31 cellular contexts compared by ENCODE assay signal in the genomic region with DNA sequence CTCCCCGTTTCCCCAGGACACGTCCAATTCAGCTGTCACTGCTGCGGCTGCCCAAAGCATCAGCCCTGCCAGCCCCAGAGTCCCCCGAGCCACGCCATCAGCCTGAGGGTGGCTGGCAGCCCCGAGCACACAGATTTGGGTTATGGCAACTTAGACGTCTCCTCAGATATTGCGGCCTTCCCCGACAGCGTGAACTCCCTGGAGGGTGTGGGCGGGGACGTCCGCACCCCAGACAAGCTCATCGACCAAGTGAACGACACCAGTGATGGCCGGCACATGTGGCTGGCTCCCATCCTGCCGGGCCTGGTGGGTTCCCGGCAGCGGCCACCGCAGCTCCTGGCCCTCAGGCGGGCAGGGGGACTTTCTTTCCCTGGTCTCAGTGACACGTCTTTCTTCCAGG.
"Had no signal": no experiment of that assay in that cellular context is flagged by ENCODE, and none has a peak within 500 bp of the region (broad histone marks: within the 10 kb centered on the region; RNA-seq: fewer than 3 reads in every experiment).

No MANE protein-coding gene starts in this region.

- ATAC-seq: activated CD8-positive, alpha-beta memory T cell treated with anti-CD3 and anti-CD28 coated beads, Interleukin-2, amount 10 ng/mL, durations not matched to agents 7 days and 5 days; activated T-cell treated with anti-CD3 and anti-CD28 coated beads, Interleukin-2, amount 50 U/mL, for 72 hours; activated T-helper 17 cell treated with anti-CD3 and anti-CD28 coated beads, Interleukin-2, amount 50 U/mL, for 72 hours; K562; Right ventricle myocardium inferior had no signal

- FAIRE-seq: K562, RCC 7860 had no signal

- H3K27ac ChIP-seq: brain microvascular endothelial cell, PC-9, RWPE1, SJCRH30, SK-N-MC, WERI-Rb-1 had no signal

- H3K9me3 Mint-ChIP-seq: activated CD4-positive, alpha-beta memory T cell treated with anti-CD3 and anti-CD28 coated beads, Interleukin-2, amount 10 ng/mL, durations not matched to agents 7 days and 5 days; activated naive CD8-positive, alpha-beta T cell treated with anti-CD3 and anti-CD28 coated beads for 36 hours; activated T-cell treated with anti-CD3 and anti-CD28 coated beads, Interleukin-2, amount 50 U/mL, for 72 hours; activated T-helper 17 cell treated with anti-CD3 and anti-CD28 coated beads, Interleukin-2, amount 50 U/mL, for 72 hours had no signal

- H3K27me3 Mint-ChIP-seq: activated CD4-positive, alpha-beta memory T cell treated with anti-CD3 and anti-CD28 coated beads, Interleukin-2, amount 10 ng/mL, durations not matched to agents 7 days and 5 days; activated CD8-positive, alpha-beta memory T cell treated with anti-CD3 and anti-CD28 coated beads, Interleukin-2, amount 10 ng/mL, durations not matched to agents 7 days and 5 days; activated naive CD8-positive, alpha-beta T cell treated with anti-CD3 and anti-CD28 coated beads for 36 hours; activated T-helper 17 cell treated with anti-CD3 and anti-CD28 coated beads, Interleukin-2, amount 50 U/mL, for 72 hours had no signal

- H3K9me3 ChIP-seq: SJCRH30 had no signal

- H3K36me3 Mint-ChIP-seq: activated CD8-positive, alpha-beta memory T cell treated with anti-CD3 and anti-CD28 coated beads, Interleukin-2, amount 10 ng/mL, durations not matched to agents 7 days and 5 days had no signal

- H3K4me1 Mint-ChIP-seq: activated CD4-positive, alpha-beta memory T cell treated with anti-CD3 and anti-CD28 coated beads, Interleukin-2, amount 10 ng/mL, durations not matched to agents 7 days and 5 days; activated CD8-positive, alpha-beta memory T cell treated with anti-CD3 and anti-CD28 coated beads, Interleukin-2, amount 10 ng/mL, durations not matched to agents 7 days and 5 days; activated naive CD8-positive, alpha-beta T cell treated with anti-CD3 and anti-CD28 coated beads for 36 hours; activated T-helper 17 cell treated with anti-CD3 and anti-CD28 coated beads, Interleukin-2, amount 50 U/mL, for 72 hours had no signal

- H2AFZ ChIP-seq: PC-9 had no signal

- H3K4me3 Mint-ChIP-seq: activated CD4-positive, alpha-beta memory T cell treated with anti-CD3 and anti-CD28 coated beads, Interleukin-2, amount 10 ng/mL, durations not matched to agents 7 days and 5 days; activated CD8-positive, alpha-beta memory T cell treated with anti-CD3 and anti-CD28 coated beads, Interleukin-2, amount 10 ng/mL, durations not matched to agents 7 days and 5 days; activated naive CD8-positive, alpha-beta T cell treated with anti-CD3 and anti-CD28 coated beads for 36 hours; activated T-cell treated with anti-CD3 and anti-CD28 coated beads, Interleukin-2, amount 50 U/mL, for 72 hours; activated T-helper 17 cell treated with anti-CD3 and anti-CD28 coated beads, Interleukin-2, amount 50 U/mL, for 72 hours had no signal

- H3K4me3 ChIP-seq: K562, PC-9, SJCRH30, SK-N-MC had no signal

- DNase-seq: activated CD4-positive, alpha-beta memory T cell treated with anti-CD3 and anti-CD28 coated beads, Interleukin-2, amount 10 ng/mL, durations not matched to agents 7 days and 5 days; activated CD4-positive, alpha-beta T cell treated with anti-CD3 and anti-CD28 coated beads for 1 hour; activated CD4-positive, alpha-beta T cell treated with anti-CD3 and anti-CD28 coated beads for 48 hours; activated CD4-positive, CD25-positive, alpha-beta regulatory T cell; activated CD8-positive, alpha-beta memory T cell treated with anti-CD3 and anti-CD28 coated beads for 24 hours; activated CD8-positive, alpha-beta memory T cell treated with anti-CD3 and anti-CD28 coated beads, Interleukin-2, amount 10 ng/mL, durations not matched to agents 7 days and 5 days; activated CD8-positive, alpha-beta memory T cell treated with anti-CD3 and anti-CD28 coated beads, Interleukin-2, amount 50 U/mL, for 48 hours; activated effector memory CD4-positive, alpha-beta T cell treated with anti-CD3 and anti-CD28 coated beads, Interleukin-2, amount 50 U/mL, for 16 hours; activated naive CD4-positive, alpha-beta T cell; activated naive CD4-positive, alpha-beta T cell treated with anti-CD3 and anti-CD28 coated beads, Interleukin-2, amount 50 U/mL, for 16 hours; activated naive CD8-positive, alpha-beta T cell treated with anti-CD3 and anti-CD28 coated beads for 36 hours; activated T-cell treated with anti-CD3 and anti-CD28 coated beads, Interleukin-2, amount 50 U/mL, for 72 hours; amniotic stem cell; brain microvascular endothelial cell; central memory CD4-positive, alpha-beta T cell; NCI-H1105; NCI-H1417 treated with DMSO at 0.1 percent for 48 hours; NCI-H1930; NCI-H2081 treated with DMSO at 0.1 percent for 48 hours; NCI-H345; NCI-H524 treated with DMSO at 0.1 percent for 48 hours; PC-9; SJCRH30; T1000; WERI-Rb-1 had no signal

- H3K4me1 ChIP-seq: SJCRH30 had no signal

- H3K27me3 ChIP-seq: brain microvascular endothelial cell, SJCRH30 had no signal

- H3K4me2 ChIP-seq: PC-9 had no signal

- H3K36me3 ChIP-seq: brain microvascular endothelial cell, SJCRH30 had no signal

- H3K27ac Mint-ChIP-seq: activated CD4-positive, alpha-beta memory T cell treated with anti-CD3 and anti-CD28 coated beads, Interleukin-2, amount 10 ng/mL, durations not matched to agents 7 days and 5 days; activated CD8-positive, alpha-beta memory T cell treated with anti-CD3 and anti-CD28 coated beads, Interleukin-2, amount 10 ng/mL, durations not matched to agents 7 days and 5 days; activated naive CD8-positive, alpha-beta T cell treated with anti-CD3 and anti-CD28 coated beads for 36 hours; activated T-cell treated with anti-CD3 and anti-CD28 coated beads, Interleukin-2, amount 50 U/mL, for 72 hours; activated T-helper 17 cell treated with anti-CD3 and anti-CD28 coated beads, Interleukin-2, amount 50 U/mL, for 72 hours had no signal
